14 cellular contexts compared by ENCODE assay signal in the genomic region with DNA sequence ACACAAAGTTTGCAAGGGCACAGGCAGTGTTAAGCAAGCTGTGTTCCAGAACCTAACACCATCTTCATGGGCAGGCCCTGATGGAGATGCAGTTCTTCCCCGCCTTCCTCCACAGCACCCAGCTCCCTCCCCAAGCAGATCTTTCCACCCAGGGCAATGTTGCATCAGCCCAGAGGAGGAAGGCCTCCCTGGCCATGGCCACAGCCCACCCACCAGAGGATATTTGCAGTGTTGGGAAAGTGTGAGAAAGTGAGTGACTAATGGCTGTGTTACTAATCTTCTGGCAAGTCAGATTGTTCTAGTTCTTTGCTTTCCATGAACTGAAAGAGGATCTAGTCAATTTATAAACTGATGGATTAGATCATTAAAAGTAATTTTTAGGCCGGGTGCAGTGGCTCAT. TPM values are rescaled to one million over a fixed set of nuclear protein-coding genes. Genes with fewer than 3 reads are reported as not detected.
DNase-seq lines count a peak whose midpoint lies in the region; TF ChIP-seq lines count a peak whose summit lies in the region.
"Had no signal": no experiment of that assay in that cellular context is flagged by ENCODE, and none has a peak within 500 bp of the region (broad histone marks: within the 10 kb centered on the region; RNA-seq: fewer than 3 reads in every experiment).

No MANE protein-coding gene starts in this region.

- WGBS in spleen, 5 donors: 76 to 86% (median 81%) methylated on average over 2 of the region's 2 CpGs

- no peak for TF ChIP-seq POLR2A in spleen (IDR thresholded peaks at IDR 0.05)

- H3K4me1 ChIP-seq in spleen: no peaks in the 10 kb centered on the region
- H3K4me1 ChIP-seq: adrenal gland, heart left ventricle had no signal

- intact Hi-C loops in spleen (cut with DNase I; ENCODE audit: low total_unique reads): no loop called here

- peak; percentile 35 for DNase-seq in NK-92 treated with Interleukin-12 subunit alpha and Interleukin-12 subunit beta, amount 100 ng/mL, for 24 hours (lab: John Stamatoyannopoulos, UW)
- no peak for DNase-seq in NK-92 (lab: John Stamatoyannopoulos, UW; ENCODE audit: unreplicated experiment)
- DNase-seq in RKO (ENCODE audit: low spot score): peak; percentile 20
- DNase-seq in fibroblast of peridontal ligament (ENCODE audit: extremely low read depth): peak; percentile 62
- peak; percentile 8 to 35 for DNase-seq in stimulated activated CD4-positive, alpha-beta T cell treated with anti-CD3 and anti-CD28 coated beads, Interleukin-2, amount 100 ng/mL, for 48 hours
- DNase-seq in NCI-H1436 treated with DMSO at 0.1 percent for 48 hours (lab: John Stamatoyannopoulos, UW): no peak
- DNase-seq in 8988T: no peak
- DNase-seq in spleen: no peak
- DNase-seq: NCI-H2081 treated with DMSO at 0.1 percent for 48 hours, SW 1271 had no signal

- no peak overlapping the region for H3K27ac ChIP-seq in spleen
- H3K27ac ChIP-seq: 22Rv1, adrenal gland, heart left ventricle, neutrophil had no signal

- no peak overlapping the region for H3K4me3 ChIP-seq in spleen
- H3K4me3 ChIP-seq: adrenal gland, heart left ventricle had no signal

- no peaks in the 10 kb centered on the region for H3K27me3 ChIP-seq in spleen (replicated peaks in 1 of 7)
- H3K27me3 ChIP-seq: adrenal gland, heart left ventricle, neutrophil had no signal

- H3K9me3 ChIP-seq in spleen: no peaks in the 10 kb centered on the region
- H3K9me3 ChIP-seq: adrenal gland, heart left ventricle, neutrophil had no signal

- no peaks in the 10 kb centered on the region for H3K36me3 ChIP-seq in spleen
- H3K36me3 ChIP-seq: adrenal gland, heart left ventricle, neutrophil had no signal

- TF ChIP-seq CTCF in spleen (IDR thresholded peaks at IDR 0.05 in 8 of 11, conservative IDR thresholded peaks at IDR 0.05 in 3 of 11): no peak

RNA-seq across cellular contexts. Expression of gene ATP10A, which starts 42.0 kb away (rescaled TPM):
- total RNA-seq in spleen: 1 to 10 TPM; 1.8 to 8.6 (median 4.5) TPM
- 1 to 10 TPM in 1 of 3 donors, under 1 TPM in 2; 0.54 to 1.0 (median 0.64) TPM for polyA plus RNA-seq in spleen

Comparison
In these comparisons a context has a peak if more than half of its experiments do, and no peak if none do; other contexts are left out.
1. DNase-seq: peak in NK-92 treated with Interleukin-12 subunit alpha and Interleukin-12 subunit beta, amount 100 ng/mL, for 24 hours (single experiment), RKO (single experiment), fibroblast of peridontal ligament (single experiment) and stimulated activated CD4-positive, alpha-beta T cell treated with anti-CD3 and anti-CD28 coated beads, Interleukin-2, amount 100 ng/mL, for 48 hours (2 of 2); none in NK-92 (single experiment), NCI-H1436 treated with DMSO at 0.1 percent for 48 hours (single experiment), 8988T (single experiment) and spleen (single experiment).